ENCODE assay signal across 9 cellular contexts in the genomic region with DNA sequence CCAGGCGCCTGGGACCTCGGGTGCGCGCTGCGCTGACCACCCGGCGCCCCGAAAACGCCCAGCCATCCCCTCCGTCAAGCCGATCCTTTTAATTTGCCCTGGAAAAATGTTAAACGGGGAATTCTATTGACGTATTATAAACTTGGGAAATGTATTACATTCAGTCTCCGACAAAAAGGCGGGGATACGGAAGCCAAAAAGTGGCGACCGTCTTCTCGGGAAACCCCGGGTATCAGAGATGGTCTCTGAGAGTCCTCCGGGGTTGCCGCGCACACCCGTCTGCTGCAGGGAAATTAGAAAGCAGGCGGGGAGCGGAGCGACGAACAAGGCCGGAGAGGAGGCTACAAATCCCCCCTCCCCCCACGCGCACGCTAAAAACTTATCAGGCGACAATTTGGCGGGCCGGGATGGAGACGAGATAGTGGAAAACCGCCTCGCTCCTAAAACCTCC.
DNase-seq lines count a peak whose midpoint lies in the region; ATAC-seq lines count a peak whose summit lies in the region.
"Had no signal": no experiment of that assay in that cellular context is flagged by ENCODE, and none has a peak within 500 bp of the region (broad histone marks: within the 10 kb centered on the region; RNA-seq: fewer than 3 reads in every experiment).

No MANE protein-coding gene starts in this region.

- H3K9me3 ChIP-seq in stomach smooth muscle (ENCODE audit: control insufficient read depth in 2 of 2, low read length in 2 of 2), result no peaks in the 10 kb centered on the region

- ATAC-seq in GM19023 (IDR thresholded peaks at IDR 0.05; ENCODE audit: unreplicated experiment), result no peak

- no peaks in the 10 kb centered on the region for H3K36me3 ChIP-seq in stomach smooth muscle (ENCODE audit: control insufficient read depth in 2 of 2, insufficient read depth in 2 of 2, low read length in 2 of 2)

- no peak overlapping the region for H3K27ac Mint-ChIP-seq in activated naive CD8-positive, alpha-beta T cell

- H3K27ac ChIP-seq in stomach smooth muscle (ENCODE audit: low read length), result no peak overlapping the region

- no peak overlapping the region for H3K9ac ChIP-seq in stomach smooth muscle (ENCODE audit: low read length in 2 of 2)

- DNase-seq in activated CD4-positive, alpha-beta T cell treated with anti-CD3 and anti-CD28 coated beads for 48 hours, result peak; percentile 11
- DNase-seq in activated CD4-positive, alpha-beta T cell treated with anti-CD3 and anti-CD28 coated beads, Interleukin-2, amount 50 U/mL, for 4 hours, result no peak
- DNase-seq in iris pigment epithelial cell (ENCODE audit: low read depth) (peak; percentile 28), DMS53 treated with DMSO at 0.1 percent for 48 hours (lab: John Stamatoyannopoulos, UW; ENCODE audit: unreplicated experiment) (no peak), NCI-H128 (lab: John Stamatoyannopoulos, UW; ENCODE audit: unreplicated experiment) (no peak)
- DNase-seq: DND-41 had no signal

- H3K27me3 ChIP-seq in stomach smooth muscle (ENCODE audit: control insufficient read depth in 1 of 2, insufficient read depth in 2 of 2, low read length in 2 of 2), result peaks cover 25 to 45% of the 10 kb centered on the region in 2 donors

- peak overlapping the region; percentile 60 for H3K4me3 Mint-ChIP-seq in activated naive CD8-positive, alpha-beta T cell

- H3K4me1 ChIP-seq in stomach smooth muscle (ENCODE audit: control insufficient read depth, insufficient read depth, low read length), result peaks cover 16% of the 10 kb centered on the region

- peaks cover 11% of the 10 kb centered on the region for H3K4me1 Mint-ChIP-seq in activated naive CD8-positive, alpha-beta T cell (ENCODE audit: low read depth)

- H3K9me3 Mint-ChIP-seq in activated naive CD8-positive, alpha-beta T cell (ENCODE audit: low read depth), result no peaks in the 10 kb centered on the region

- peaks cover 28% of the 10 kb centered on the region for H3K27me3 Mint-ChIP-seq in activated naive CD8-positive, alpha-beta T cell

- no peaks in the 10 kb centered on the region for H3K36me3 Mint-ChIP-seq in activated naive CD8-positive, alpha-beta T cell

- H3K4me3 ChIP-seq in stomach smooth muscle (ENCODE audit: low read length in 2 of 2), result peak overlapping the region; percentile 58 to 59

Comparison
In these comparisons a context has a peak if more than half of its experiments do, and no peak if none do; other contexts are left out.
1. DNase-seq: peak in activated CD4-positive, alpha-beta T cell treated with anti-CD3 and anti-CD28 coated beads for 48 hours (single experiment) and iris pigment epithelial cell (single experiment); none in activated CD4-positive, alpha-beta T cell treated with anti-CD3 and anti-CD28 coated beads, Interleukin-2, amount 50 U/mL, for 4 hours (0 of 2), DMS53 treated with DMSO at 0.1 percent for 48 hours (single experiment) and NCI-H128 (single experiment).